17 cellular contexts compared by ENCODE assay signal in genomic region chr17:48749621-48750553, GRCh38. TPM values are rescaled to one million over a fixed set of nuclear protein-coding genes. Genes with fewer than 3 reads are reported as not detected.
DNase-seq lines count a peak whose midpoint lies in the region; ATAC-seq and TF ChIP-seq lines count a peak whose summit lies in the region.
"Had no signal": no experiment of that assay in that cellular context is flagged by ENCODE, and none has a peak within 500 bp of the region (broad histone marks: within the 10 kb centered on the region; RNA-seq: fewer than 3 reads in every experiment).

No MANE protein-coding gene starts in this region.

- peaks cover 2 to 3% of the 10 kb centered on the region in 2 donors for H3K36me3 Mint-ChIP-seq in activated T-cell treated with anti-CD3 and anti-CD28 coated beads, Interleukin-2, amount 50 U/mL, for 72 hours (ENCODE audit: insufficient read depth in 2 of 2)
- H3K36me3 Mint-ChIP-seq in activated T-helper 1 cell treated with anti-CD3 and anti-CD28 coated beads, Interleukin-12 subunit alpha, Interleukin-12 subunit beta, Interleukin-2, Interleukin-4 antibody, amounts not matched to agents 30 ng/mL and 10 ng/mL and 1 ng/mL, durations not matched to agents 14 hours and 24 hours and 36 hours (ENCODE audit: low read depth): no peaks in the 10 kb centered on the region
- no peaks in the 10 kb centered on the region for H3K36me3 Mint-ChIP-seq in mesothelial cell of epicardium
- H3K36me3 Mint-ChIP-seq: CD4-positive, CD25-positive, alpha-beta regulatory T cell had no signal

- TF ChIP-seq CTCF in mesothelial cell of epicardium (IDR thresholded peaks at IDR 0.05; ENCODE audit: unreplicated experiment): no peak

- ATAC-seq in activated T-cell treated with anti-CD3 and anti-CD28 coated beads, Interleukin-2, amount 50 U/mL, for 72 hours (replicated peaks in 1 of 2): no peak
- ATAC-seq in GM18907 (IDR thresholded peaks at IDR 0.05; ENCODE audit: unreplicated experiment) (no peak), GM19467 (IDR thresholded peaks at IDR 0.05; ENCODE audit: unreplicated experiment) (no peak), HG02970 (IDR thresholded peaks at IDR 0.05; ENCODE audit: low FRiP score, unreplicated experiment) (no peak)
- ATAC-seq: Panc1, Right ventricle myocardium inferior had no signal

- no peaks in the 10 kb centered on the region for H3K9me3 Mint-ChIP-seq in activated T-cell treated with anti-CD3 and anti-CD28 coated beads, Interleukin-2, amount 50 U/mL, for 72 hours
- H3K9me3 Mint-ChIP-seq in activated T-helper 1 cell treated with anti-CD3 and anti-CD28 coated beads, Interleukin-12 subunit alpha, Interleukin-12 subunit beta, Interleukin-2, Interleukin-4 antibody, amounts not matched to agents 30 ng/mL and 10 ng/mL and 1 ng/mL, durations not matched to agents 14 hours and 24 hours and 36 hours: no peaks in the 10 kb centered on the region
- no peaks in the 10 kb centered on the region for H3K9me3 Mint-ChIP-seq in mesothelial cell of epicardium

- no peak for DNase-seq in activated T-cell treated with anti-CD3 and anti-CD28 coated beads, Interleukin-2, amount 50 U/mL, for 72 hours
- DNase-seq in activated T-cell treated with anti-CD3 and anti-CD28 coated beads for 4 hours (no peak), mesothelial cell of epicardium (ENCODE audit: low spot score in 2 of 2, unreplicated experiment in 2 of 2) (no peak), head of caudate nucleus (no peak)
- DNase-seq in activated T-helper 1 cell treated with anti-CD3 and anti-CD28 coated beads, Interleukin-12 subunit alpha, Interleukin-12 subunit beta, Interleukin-2, Interleukin-4 antibody, amounts not matched to agents 30 ng/mL and 10 ng/mL and 1 ng/mL, durations not matched to agents 14 hours and 24 hours and 36 hours (ENCODE audit: low spot score): no peak
- DNase-seq: AML-193; CD4-positive, CD25-positive, alpha-beta regulatory T cell; DMS53; GM23248; IMR-90; NCI-H1436 treated with DMSO at 0.1 percent for 48 hours; NCI-H2081 treated with DMSO at 0.1 percent for 48 hours had no signal

- peaks cover 15% of the 10 kb centered on the region for H3K4me1 Mint-ChIP-seq in activated T-cell treated with anti-CD3 and anti-CD28 coated beads, Interleukin-2, amount 50 U/mL, for 72 hours (ENCODE audit: low read depth)
- peaks cover 26% of the 10 kb centered on the region for H3K4me1 Mint-ChIP-seq in activated T-helper 1 cell treated with anti-CD3 and anti-CD28 coated beads, Interleukin-12 subunit alpha, Interleukin-12 subunit beta, Interleukin-2, Interleukin-4 antibody, amounts not matched to agents 30 ng/mL and 10 ng/mL and 1 ng/mL, durations not matched to agents 14 hours and 24 hours and 36 hours (ENCODE audit: low read depth)
- H3K4me1 Mint-ChIP-seq in mesothelial cell of epicardium: peaks cover 54% of the 10 kb centered on the region

- H3K4me3 Mint-ChIP-seq in activated T-cell treated with anti-CD3 and anti-CD28 coated beads, Interleukin-2, amount 50 U/mL, for 72 hours: no peak overlapping the region
- no peak overlapping the region for H3K4me3 Mint-ChIP-seq in activated T-helper 1 cell treated with anti-CD3 and anti-CD28 coated beads, Interleukin-12 subunit alpha, Interleukin-12 subunit beta, Interleukin-2, Interleukin-4 antibody, amounts not matched to agents 30 ng/mL and 10 ng/mL and 1 ng/mL, durations not matched to agents 14 hours and 24 hours and 36 hours
- no peak overlapping the region for H3K4me3 Mint-ChIP-seq in mesothelial cell of epicardium
- H3K4me3 Mint-ChIP-seq: CD4-positive, CD25-positive, alpha-beta regulatory T cell had no signal

- peak overlapping the region; percentile 79 for H3K27ac Mint-ChIP-seq in activated T-cell treated with anti-CD3 and anti-CD28 coated beads, Interleukin-2, amount 50 U/mL, for 72 hours
- H3K27ac Mint-ChIP-seq in activated T-helper 1 cell treated with anti-CD3 and anti-CD28 coated beads, Interleukin-12 subunit alpha, Interleukin-12 subunit beta, Interleukin-2, Interleukin-4 antibody, amounts not matched to agents 30 ng/mL and 10 ng/mL and 1 ng/mL, durations not matched to agents 14 hours and 24 hours and 36 hours: peak overlapping the region; percentile 50
- H3K27ac Mint-ChIP-seq in mesothelial cell of epicardium: peak overlapping the region; percentile 40

- H3K27me3 Mint-ChIP-seq in activated T-cell treated with anti-CD3 and anti-CD28 coated beads, Interleukin-2, amount 50 U/mL, for 72 hours (ENCODE audit: low read depth): peaks cover 94% of the 10 kb centered on the region
- peaks cover 83% of the 10 kb centered on the region for H3K27me3 Mint-ChIP-seq in activated T-helper 1 cell treated with anti-CD3 and anti-CD28 coated beads, Interleukin-12 subunit alpha, Interleukin-12 subunit beta, Interleukin-2, Interleukin-4 antibody, amounts not matched to agents 30 ng/mL and 10 ng/mL and 1 ng/mL, durations not matched to agents 14 hours and 24 hours and 36 hours (ENCODE audit: insufficient read depth)
- peaks cover 96% of the 10 kb centered on the region for H3K27me3 Mint-ChIP-seq in mesothelial cell of epicardium (ENCODE audit: low read depth)

- intact Hi-C loops in activated T-helper 1 cell treated with anti-CD3 and anti-CD28 coated beads, Interleukin-12 subunit alpha, Interleukin-12 subunit beta, Interleukin-2, Interleukin-4 antibody, amounts not matched to agents 30 ng/mL and 10 ng/mL and 1 ng/mL, durations not matched to agents 14 hours and 24 hours and 36 hours (cut with micrococcal nuclease): loop anchor here (5.0 to 10.0 kb wide), 2 partner anchors 113 to 415 kb away; no protein-coding TSS in a partner anchor
- intact Hi-C loops in head of caudate nucleus (cut with DNase I): loop anchor here (10.0 kb wide), 1 partner anchor 245 kb away; the partner anchor contains the start of gene IGF2BP1

RNA-seq across cellular contexts. Expression of gene HOXB13, which starts 21.3 kb away (rescaled TPM):
- not detected for total RNA-seq in activated T-cell treated with anti-CD3 and anti-CD28 coated beads, Interleukin-2, amount 50 U/mL, for 72 hours
- total RNA-seq in activated T-helper 1 cell treated with anti-CD3 and anti-CD28 coated beads, Interleukin-12 subunit alpha, Interleukin-12 subunit beta, Interleukin-2, Interleukin-4 antibody, amounts not matched to agents 30 ng/mL and 10 ng/mL and 1 ng/mL, durations not matched to agents 14 hours and 24 hours and 36 hours: not detected in 2 replicates
- total RNA-seq in mesothelial cell of epicardium: 26.4 to 26.9 TPM (median 26.8 TPM) in 3 replicates
- total RNA-seq: CD4-positive, CD25-positive, alpha-beta regulatory T cell; GM23248; IMR-90; Right ventricle myocardium inferior had no signal

RNA-seq across cellular contexts. Expression of gene PRAC2, which starts 26.9 kb away (rescaled TPM):
- total RNA-seq in activated T-cell treated with anti-CD3 and anti-CD28 coated beads, Interleukin-2, amount 50 U/mL, for 72 hours: not detected
- not detected in 2 replicates for total RNA-seq in activated T-helper 1 cell treated with anti-CD3 and anti-CD28 coated beads, Interleukin-12 subunit alpha, Interleukin-12 subunit beta, Interleukin-2, Interleukin-4 antibody, amounts not matched to agents 30 ng/mL and 10 ng/mL and 1 ng/mL, durations not matched to agents 14 hours and 24 hours and 36 hours
- total RNA-seq in mesothelial cell of epicardium: 7.3 to 8.5 TPM (median 7.9 TPM) in 3 replicates
- total RNA-seq: CD4-positive, CD25-positive, alpha-beta regulatory T cell; GM23248; IMR-90; Right ventricle myocardium inferior had no signal

RNA-seq across cellular contexts. Expression of gene PRAC1, which starts 27.6 kb away (rescaled TPM):
- total RNA-seq in activated T-cell treated with anti-CD3 and anti-CD28 coated beads, Interleukin-2, amount 50 U/mL, for 72 hours: not detected
- total RNA-seq in activated T-helper 1 cell treated with anti-CD3 and anti-CD28 coated beads, Interleukin-12 subunit alpha, Interleukin-12 subunit beta, Interleukin-2, Interleukin-4 antibody, amounts not matched to agents 30 ng/mL and 10 ng/mL and 1 ng/mL, durations not matched to agents 14 hours and 24 hours and 36 hours: not detected in 2 replicates
- 14.0 to 16.8 TPM (median 15.2 TPM) in 3 replicates for total RNA-seq in mesothelial cell of epicardium
- total RNA-seq: CD4-positive, CD25-positive, alpha-beta regulatory T cell; GM23248; IMR-90; Right ventricle myocardium inferior had no signal

Comparison
In these comparisons a context has a peak if more than half of its experiments do, and no peak if none do; other contexts are left out.
1. RNA of gene HOXB13, which starts 21.3 kb away (total RNA-seq): 26.4 to 26.9 TPM in mesothelial cell of epicardium; not detected in activated T-cell treated with anti-CD3 and anti-CD28 coated beads, Interleukin-2, amount 50 U/mL, for 72 hours and not detected in activated T-helper 1 cell treated with anti-CD3 and anti-CD28 coated beads, Interleukin-12 subunit alpha, Interleukin-12 subunit beta, Interleukin-2, Interleukin-4 antibody, amounts not matched to agents 30 ng/mL and 10 ng/mL and 1 ng/mL, durations not matched to agents 14 hours and 24 hours and 36 hours; every median in the first group is over 10 times any median in the second.
2. RNA of gene PRAC1, which starts 27.6 kb away (total RNA-seq): 14.0 to 16.8 TPM in mesothelial cell of epicardium; not detected in activated T-cell treated with anti-CD3 and anti-CD28 coated beads, Interleukin-2, amount 50 U/mL, for 72 hours and not detected in activated T-helper 1 cell treated with anti-CD3 and anti-CD28 coated beads, Interleukin-12 subunit alpha, Interleukin-12 subunit beta, Interleukin-2, Interleukin-4 antibody, amounts not matched to agents 30 ng/mL and 10 ng/mL and 1 ng/mL, durations not matched to agents 14 hours and 24 hours and 36 hours; every median in the first group is over 10 times any median in the second.
3. Peak in every context shown above with its lines, with median percentiles within 50 percentile points of each other: H3K27ac Mint-ChIP-seq.